ENCODE assay signal across 8 cellular contexts in the genomic region with DNA sequence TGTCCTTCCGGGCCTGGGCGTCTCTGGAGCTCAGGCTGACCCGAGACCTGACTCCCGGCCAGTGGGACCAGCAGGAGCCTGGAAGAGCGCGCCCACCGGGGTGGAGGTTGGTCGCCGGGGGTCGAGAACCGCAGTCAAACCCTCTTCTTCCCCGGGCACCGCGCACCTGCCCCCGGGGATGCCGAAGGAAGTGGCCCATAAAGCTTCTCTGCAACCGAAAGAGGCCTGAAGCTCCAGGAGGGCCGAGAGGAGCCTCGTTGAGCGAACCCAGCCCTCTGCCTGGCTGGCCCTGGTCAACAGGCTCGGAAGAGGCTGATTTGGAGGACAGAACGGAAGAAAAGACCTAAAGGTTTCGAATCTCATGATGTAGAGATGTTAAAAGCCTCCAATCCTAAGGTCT. TPM values are rescaled to one million over a fixed set of nuclear protein-coding genes. Genes with fewer than 3 reads are reported as not detected.
"Had no signal": no experiment of that assay in that cellular context is flagged by ENCODE, and none has a peak within 500 bp of the region (broad histone marks: within the 10 kb centered on the region; RNA-seq: fewer than 3 reads in every experiment).

No MANE protein-coding gene starts in this region.

RNA-seq across cellular contexts. Expression of a gene that starts 24.6 kb away (rescaled TPM):
- polyA plus RNA-seq: adrenal gland, aorta, cardiac muscle cell, heart left ventricle, pancreas, sigmoid colon, small intestine, urinary bladder had no signal
